19 cellular contexts compared by ENCODE assay signal in genomic region chr18:23387265-23387664, GRCh38.
"Had no signal": no experiment of that assay in that cellular context is flagged by ENCODE, and none has a peak within 500 bp of the region (broad histone marks: within the 10 kb centered on the region; RNA-seq: fewer than 3 reads in every experiment).

No MANE protein-coding gene starts in this region.

- H3K4me3 Mint-ChIP-seq: activated naive CD8-positive, alpha-beta T cell treated with anti-CD3 and anti-CD28 coated beads, Interleukin-2, amount 50 U/mL, for 24 hours; activated T-helper 17 cell treated with anti-CD3 and anti-CD28 coated beads, Interleukin-2, amount 50 U/mL, for 72 hours; dendritic cell treated with granulocyte-macrophage colony-stimulating factor and Interleukin-4, amounts not matched to agents 40 ng/mL and 50 ng/mL, for 4 days; effector memory CD8-positive, alpha-beta T cell; immature natural killer cell; natural killer cell treated with Interleukin-12 subunit alpha and Interleukin-12 subunit beta and Interleukin-15 and Interleukin-18, amount 100 ng/mL, for 72 hours; stimulated activated effector memory CD8-positive, alpha-beta T cell treated with anti-CD3 and anti-CD28 coated beads, Interleukin-12 subunit alpha, Interleukin-12 subunit beta, amount 100 ng/mL, for 72 hours had no signal

- H3K9me3 Mint-ChIP-seq: activated naive CD8-positive, alpha-beta T cell treated with anti-CD3 and anti-CD28 coated beads, Interleukin-2, amount 50 U/mL, for 24 hours; activated T-helper 17 cell treated with anti-CD3 and anti-CD28 coated beads, Interleukin-2, amount 50 U/mL, for 72 hours; dendritic cell treated with granulocyte-macrophage colony-stimulating factor and Interleukin-4, amounts not matched to agents 40 ng/mL and 50 ng/mL, for 4 days; effector memory CD8-positive, alpha-beta T cell; immature natural killer cell; natural killer cell treated with Interleukin-12 subunit alpha and Interleukin-12 subunit beta and Interleukin-15 and Interleukin-18, amount 100 ng/mL, for 72 hours; stimulated activated effector memory CD8-positive, alpha-beta T cell treated with anti-CD3 and anti-CD28 coated beads, Interleukin-12 subunit alpha, Interleukin-12 subunit beta, amount 100 ng/mL, for 72 hours had no signal

- H3K4me1 Mint-ChIP-seq: activated T-helper 17 cell treated with anti-CD3 and anti-CD28 coated beads, Interleukin-2, amount 50 U/mL, for 72 hours had no signal

- DNase-seq: activated CD4-positive, alpha-beta T cell treated with anti-CD3 and anti-CD28 coated beads for 1 hour; activated CD4-positive, alpha-beta T cell treated with anti-CD3 and anti-CD28 coated beads, Interleukin-2, amount 50 U/mL, for 4 hours; activated naive CD4-positive, alpha-beta T cell treated with Interleukin-2 at 50 U/mL for 16 hours; activated naive CD8-positive, alpha-beta T cell treated with anti-CD3 and anti-CD28 coated beads, Interleukin-2, amount 50 U/mL, for 24 hours; aorta; effector memory CD8-positive, alpha-beta T cell; foreskin melanocyte; heart left ventricle; immature natural killer cell; nucleus accumbens; posterior cingulate gyrus; tibial artery had no signal

- H3K9me3 ChIP-seq: breast epithelium, heart left ventricle, tibial artery, vagina had no signal

- H3K27ac Mint-ChIP-seq: activated naive CD8-positive, alpha-beta T cell treated with anti-CD3 and anti-CD28 coated beads, Interleukin-2, amount 50 U/mL, for 24 hours; activated T-helper 17 cell treated with anti-CD3 and anti-CD28 coated beads, Interleukin-2, amount 50 U/mL, for 72 hours; dendritic cell treated with granulocyte-macrophage colony-stimulating factor and Interleukin-4, amounts not matched to agents 40 ng/mL and 50 ng/mL, for 4 days; immature natural killer cell; natural killer cell treated with Interleukin-12 subunit alpha and Interleukin-12 subunit beta and Interleukin-15 and Interleukin-18, amount 100 ng/mL, for 72 hours; stimulated activated effector memory CD8-positive, alpha-beta T cell treated with anti-CD3 and anti-CD28 coated beads, Interleukin-12 subunit alpha, Interleukin-12 subunit beta, amount 100 ng/mL, for 72 hours had no signal

- H3K27ac ChIP-seq: breast epithelium, epithelial cell of prostate, heart left ventricle, tibial artery, vagina had no signal

- H3K27me3 ChIP-seq: breast epithelium, heart left ventricle, tibial artery, vagina had no signal

- H3K4me3 ChIP-seq: breast epithelium, heart left ventricle, tibial artery, vagina had no signal

- H3K4me1 ChIP-seq: breast epithelium, heart left ventricle, tibial artery, vagina had no signal

- H3K36me3 Mint-ChIP-seq: stimulated activated effector memory CD8-positive, alpha-beta T cell treated with anti-CD3 and anti-CD28 coated beads, Interleukin-12 subunit alpha, Interleukin-12 subunit beta, amount 100 ng/mL, for 72 hours had no signal

- H3K27me3 Mint-ChIP-seq: activated naive CD8-positive, alpha-beta T cell treated with anti-CD3 and anti-CD28 coated beads, Interleukin-2, amount 50 U/mL, for 24 hours; activated T-helper 17 cell treated with anti-CD3 and anti-CD28 coated beads, Interleukin-2, amount 50 U/mL, for 72 hours; dendritic cell treated with granulocyte-macrophage colony-stimulating factor and Interleukin-4, amounts not matched to agents 40 ng/mL and 50 ng/mL, for 4 days; effector memory CD8-positive, alpha-beta T cell; natural killer cell treated with Interleukin-12 subunit alpha and Interleukin-12 subunit beta and Interleukin-15 and Interleukin-18, amount 100 ng/mL, for 72 hours had no signal

- ATAC-seq: activated naive CD8-positive, alpha-beta T cell treated with anti-CD3 and anti-CD28 coated beads, Interleukin-2, amount 50 U/mL, for 24 hours; activated T-helper 17 cell treated with anti-CD3 and anti-CD28 coated beads, Interleukin-2, amount 50 U/mL, for 72 hours; effector memory CD8-positive, alpha-beta T cell; heart left ventricle; natural killer cell treated with Interleukin-12 subunit alpha and Interleukin-12 subunit beta and Interleukin-15 and Interleukin-18, amount 100 ng/mL, for 72 hours; stimulated activated effector memory CD8-positive, alpha-beta T cell treated with anti-CD3 and anti-CD28 coated beads, Interleukin-12 subunit alpha, Interleukin-12 subunit beta, amount 100 ng/mL, for 72 hours had no signal

- H3K36me3 ChIP-seq: breast epithelium, vagina had no signal
